17 cellular contexts compared by ENCODE assay signal in the genomic region with DNA sequence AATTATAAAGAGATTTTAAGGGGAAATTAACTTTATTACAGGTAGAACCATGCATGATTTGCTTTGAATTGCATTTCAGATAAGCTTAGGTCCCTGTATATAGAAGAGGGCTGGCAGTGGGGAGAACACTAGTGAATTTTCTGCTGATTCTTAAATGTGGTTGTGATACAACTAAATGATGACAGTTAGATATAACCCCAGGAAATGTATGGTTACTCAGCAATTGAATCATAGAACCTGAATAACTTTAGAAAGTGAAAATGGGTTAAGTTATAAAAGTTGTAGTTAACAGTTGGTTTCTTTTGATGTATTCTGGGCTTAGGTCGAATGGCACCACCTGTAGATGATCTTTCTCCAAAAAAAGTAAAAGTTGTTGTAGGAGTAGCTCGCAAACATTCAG.
DNase-seq lines count a peak whose midpoint lies in the region; ATAC-seq lines count a peak whose summit lies in the region.
"Had no signal": no experiment of that assay in that cellular context is flagged by ENCODE, and none has a peak within 500 bp of the region (broad histone marks: within the 10 kb centered on the region; RNA-seq: fewer than 3 reads in every experiment).

No MANE protein-coding gene starts in this region.

- peak overlapping the region; percentile 42 for H3K27ac Mint-ChIP-seq in activated T-helper 17 cell treated with anti-CD3 and anti-CD28 coated beads, Interleukin-2, amount 50 U/mL, for 72 hours
- H3K27ac Mint-ChIP-seq in stimulated activated effector memory CD8-positive, alpha-beta T cell treated with anti-CD3 and anti-CD28 coated beads, Interleukin-12 subunit alpha, Interleukin-12 subunit beta, amount 100 ng/mL, for 72 hours = peak overlapping the region; percentile 29
- H3K27ac Mint-ChIP-seq: B cell, HFFc6 had no signal

- no peaks in the 10 kb centered on the region for H3K4me1 ChIP-seq in GM23248 (ENCODE audit: insufficient read depth)

- H3K36me3 ChIP-seq in GM23248 (ENCODE audit: low read depth) = peaks cover 70% of the 10 kb centered on the region

- ATAC-seq in activated T-cell treated with anti-CD3 and anti-CD28 coated beads, Interleukin-2, amount 50 U/mL, for 4 hours = peak; percentile 54 to 72
- peak; percentile 75 for ATAC-seq in activated T-helper 17 cell treated with anti-CD3 and anti-CD28 coated beads, Interleukin-2, amount 50 U/mL, for 72 hours (replicated peaks)
- ATAC-seq in stimulated activated effector memory CD8-positive, alpha-beta T cell treated with anti-CD3 and anti-CD28 coated beads, Interleukin-12 subunit alpha, Interleukin-12 subunit beta, amount 100 ng/mL, for 72 hours = peak; percentile 76

- no peaks in the 10 kb centered on the region for H4K20me1 ChIP-seq in GM23248 (ENCODE audit: insufficient read depth)

- no peak overlapping the region for H3K4me3 ChIP-seq in GM23248
- H3K4me3 ChIP-seq: MG63 had no signal

- no peaks in the 10 kb centered on the region for H3K9me3 ChIP-seq in GM23248 (ENCODE audit: low read depth)
- H3K9me3 ChIP-seq: MG63 had no signal

- H3K9me3 Mint-ChIP-seq in activated T-cell treated with anti-CD3 and anti-CD28 coated beads, Interleukin-2, amount 50 U/mL, for 4 hours = no peaks in the 10 kb centered on the region
- H3K9me3 Mint-ChIP-seq in activated T-helper 17 cell treated with anti-CD3 and anti-CD28 coated beads, Interleukin-2, amount 50 U/mL, for 72 hours = no peaks in the 10 kb centered on the region
- no peaks in the 10 kb centered on the region for H3K9me3 Mint-ChIP-seq in stimulated activated effector memory CD8-positive, alpha-beta T cell treated with anti-CD3 and anti-CD28 coated beads, Interleukin-12 subunit alpha, Interleukin-12 subunit beta, amount 100 ng/mL, for 72 hours
- H3K9me3 Mint-ChIP-seq: CD4-positive, alpha-beta memory T cell; HFFc6 had no signal

- H3K9ac ChIP-seq in GM23248 = no peak overlapping the region
- H3K9ac ChIP-seq: KMS-11 had no signal

- no peak for DNase-seq in activated T-cell treated with anti-CD3 and anti-CD28 coated beads, Interleukin-2, amount 50 U/mL, for 4 hours
- DNase-seq in activated T-cell treated with anti-CD3 and anti-CD28 coated beads for 4 hours (no peak), GM23248 (peak; percentile 8), DMS 273 treated with DMSO at 0.1 percent for 48 hours (lab: John Stamatoyannopoulos, UW) (no peak), NCI-H2107 (lab: John Stamatoyannopoulos, UW) (no peak)
- no peak for DNase-seq in stimulated activated effector memory CD8-positive, alpha-beta T cell treated with anti-CD3 and anti-CD28 coated beads, Interleukin-12 subunit alpha, Interleukin-12 subunit beta, amount 100 ng/mL, for 72 hours (ENCODE audit: low spot score in 2 of 2)
- DNase-seq: ACHN; CD4-positive, alpha-beta memory T cell; DND-41; HFFc6; MG63; NCI-H1105; NCI-H1694 treated with DMSO at 0.1 percent for 48 hours had no signal

- no peaks in the 10 kb centered on the region for H3F3A ChIP-seq in GM23248 (ENCODE audit: insufficient read depth)

- no peaks in the 10 kb centered on the region for H3K9me2 ChIP-seq in GM23248 (ENCODE audit: insufficient read depth)

- H3K79me2 ChIP-seq in GM23248 (ENCODE audit: insufficient read depth) = no peaks in the 10 kb centered on the region

- no peak overlapping the region for H3K4me3 Mint-ChIP-seq in activated T-cell treated with anti-CD3 and anti-CD28 coated beads, Interleukin-2, amount 50 U/mL, for 4 hours
- no peak overlapping the region for H3K4me3 Mint-ChIP-seq in activated T-helper 17 cell treated with anti-CD3 and anti-CD28 coated beads, Interleukin-2, amount 50 U/mL, for 72 hours
- H3K4me3 Mint-ChIP-seq in stimulated activated effector memory CD8-positive, alpha-beta T cell treated with anti-CD3 and anti-CD28 coated beads, Interleukin-12 subunit alpha, Interleukin-12 subunit beta, amount 100 ng/mL, for 72 hours = no peak overlapping the region
- H3K4me3 Mint-ChIP-seq: B cell; CD4-positive, alpha-beta memory T cell; HFFc6 had no signal

- in situ Hi-C loops in GM23248 (cut with MboI) = no loop called here

- H3K36me3 Mint-ChIP-seq in activated T-cell treated with anti-CD3 and anti-CD28 coated beads, Interleukin-2, amount 50 U/mL, for 4 hours (ENCODE audit: insufficient read depth) = peaks cover 48% of the 10 kb centered on the region
- H3K36me3 Mint-ChIP-seq in activated T-helper 17 cell treated with anti-CD3 and anti-CD28 coated beads, Interleukin-2, amount 50 U/mL, for 72 hours (ENCODE audit: low read depth) = peaks cover 100% of the 10 kb centered on the region
- peaks cover 97% of the 10 kb centered on the region for H3K36me3 Mint-ChIP-seq in stimulated activated effector memory CD8-positive, alpha-beta T cell treated with anti-CD3 and anti-CD28 coated beads, Interleukin-12 subunit alpha, Interleukin-12 subunit beta, amount 100 ng/mL, for 72 hours

- H3K4me2 ChIP-seq in GM23248 (ENCODE audit: unreplicated experiment) = no peak overlapping the region
- H3K4me2 ChIP-seq: KMS-11 had no signal

- 95 to 97% methylated on average over 2 of the region's 2 CpGs for WGBS in GM23248 (ENCODE audit: low coverage in 1 of 2, low lambda C conversion rate in 2 of 2, missing lambda C conversion rate in 2 of 2), 2 experiments

- no peaks in the 10 kb centered on the region for H3K27me3 Mint-ChIP-seq in activated T-cell treated with anti-CD3 and anti-CD28 coated beads, Interleukin-2, amount 50 U/mL, for 4 hours (ENCODE audit: low read depth)
- no peaks in the 10 kb centered on the region for H3K27me3 Mint-ChIP-seq in activated T-helper 17 cell treated with anti-CD3 and anti-CD28 coated beads, Interleukin-2, amount 50 U/mL, for 72 hours
- H3K27me3 Mint-ChIP-seq: B cell; CD4-positive, alpha-beta memory T cell had no signal

- no peak overlapping the region for H2AFZ ChIP-seq in GM23248

- H3K27ac ChIP-seq in GM23248 = no peak overlapping the region
- H3K27ac ChIP-seq: KMS-11, RWPE1 had no signal

- H3K4me1 Mint-ChIP-seq in activated T-cell treated with anti-CD3 and anti-CD28 coated beads, Interleukin-2, amount 50 U/mL, for 4 hours (ENCODE audit: low read depth) = peaks cover 10% of the 10 kb centered on the region
- H3K4me1 Mint-ChIP-seq in activated T-helper 17 cell treated with anti-CD3 and anti-CD28 coated beads, Interleukin-2, amount 50 U/mL, for 72 hours = peaks cover 17% of the 10 kb centered on the region
- peaks cover 13% of the 10 kb centered on the region for H3K4me1 Mint-ChIP-seq in stimulated activated effector memory CD8-positive, alpha-beta T cell treated with anti-CD3 and anti-CD28 coated beads, Interleukin-12 subunit alpha, Interleukin-12 subunit beta, amount 100 ng/mL, for 72 hours
- H3K4me1 Mint-ChIP-seq: B cell had no signal

- no peaks in the 10 kb centered on the region for H3K27me3 ChIP-seq in GM23248 (replicated peaks; ENCODE audit: insufficient read depth)
- H3K27me3 ChIP-seq: MG63 had no signal
